In the genomic region with DNA sequence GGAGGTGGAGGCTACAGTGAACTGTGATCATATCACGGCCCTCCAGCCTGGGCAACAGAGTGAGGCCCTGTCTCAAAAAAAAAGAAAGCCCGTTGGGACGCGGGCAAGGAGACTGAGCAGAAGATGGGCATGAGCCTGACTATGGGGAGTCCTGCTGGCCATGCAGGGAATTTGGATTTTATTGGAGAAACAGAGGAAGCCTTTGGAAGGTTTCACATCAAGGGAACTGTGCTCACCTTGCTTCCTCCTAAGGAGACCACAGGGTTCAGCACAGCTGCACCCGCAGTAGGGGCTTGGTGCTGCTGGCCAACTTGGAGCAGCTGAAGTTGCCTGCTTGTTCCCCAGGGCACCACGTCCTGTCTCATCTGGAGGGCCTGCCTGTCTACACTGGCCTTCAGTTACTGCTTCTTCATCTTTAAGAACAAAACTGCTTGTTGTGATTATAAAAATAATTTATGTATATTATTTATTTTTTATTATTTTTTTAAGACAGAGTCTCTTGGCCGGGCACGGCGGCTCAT, we compare ENCODE assay signal across 8 cellular contexts. TPM values are rescaled to one million over a fixed set of nuclear protein-coding genes. Genes with fewer than 3 reads are reported as not detected.
A peak's percentile ranks its signal among the peaks of the same experiment; 100 is the strongest.
DNase-seq lines count a peak whose midpoint lies in the region; TF ChIP-seq lines count a peak whose summit lies in the region.

No MANE protein-coding gene starts in this region.

- CTCF ChIA-PET in CD4-positive, alpha-beta memory T cell (lab: Charles Lee; ENCODE audit: partially characterized antibody): no interaction called here

- no peak overlapping the region for H3K27ac ChIP-seq in CD4-positive, alpha-beta memory T cell (ENCODE audit: low read depth, low read length)
- H3K27ac ChIP-seq in KMS-11 (no peak overlapping the region), osteoblast (ENCODE audit: low read depth, low read length) (no peak overlapping the region), SJCRH30 (no peak overlapping the region)

- peak overlapping the region in 7 of 8 donors; percentile 65 to 82 (median 78) for H3K4me3 Mint-ChIP-seq in CD4-positive, alpha-beta memory T cell

- no peaks in the 10 kb centered on the region for H3K9me3 Mint-ChIP-seq in CD4-positive, alpha-beta memory T cell

- H2AFZ ChIP-seq in KMS-11 (ENCODE audit: low read depth) (peak overlapping the region; percentile 79; the same call in 1 of the 2 replicates), osteoblast (ENCODE audit: low read length) (peak overlapping the region; percentile 53)

- POLR2A ChIA-PET in CD4-positive, alpha-beta memory T cell (lab: Charles Lee; ENCODE audit: partially characterized antibody): interaction anchor here (0.8 to 2.3 kb wide), 8 partner anchors 9 to 51 kb away, joined by 3 to 17 read pairs (median 6); partner anchors contain the start of gene LFNG

- peak overlapping the region; percentile 58; the same call in 1 of the 2 replicates for H3K9ac ChIP-seq in KMS-11

- H3K9me3 ChIP-seq in CD4-positive, alpha-beta memory T cell (ENCODE audit: control insufficient read depth in 1 of 2, low read length in 2 of 2): no peaks in the 10 kb centered on the region
- H3K9me3 ChIP-seq in osteoblast (ENCODE audit: low read depth, low read length): no peaks in the 10 kb centered on the region
- H3K9me3 ChIP-seq in SJCRH30 (replicated peaks): no peaks in the 10 kb centered on the region

- no peak overlapping the region for H3K4me3 ChIP-seq in CD4-positive, alpha-beta memory T cell (ENCODE audit: low read length in 2 of 2)
- no peak overlapping the region for H3K4me3 ChIP-seq in KMS-11 (IDR thresholded peaks at IDR 0.05; ENCODE audit: insufficient read depth, low read depth, low read length)
- peak overlapping the region; percentile 79 to 85 for H3K4me3 ChIP-seq in cardiac fibroblast (replicated peaks in 1 of 2; ENCODE audit: low read depth in 2 of 2, low read length in 2 of 2)
- peak overlapping the region; percentile 93 for H3K4me3 ChIP-seq in osteoblast (ENCODE audit: insufficient read depth, low read length)
- no peak overlapping the region for H3K4me3 ChIP-seq in SJCRH30

- H3K79me2 ChIP-seq in KMS-11 (ENCODE audit: insufficient read depth, low read depth): peaks cover 8% of the 10 kb centered on the region; the same call in 1 of the 2 replicates
- H3K79me2 ChIP-seq in osteoblast (ENCODE audit: insufficient read depth, low read length): peaks cover 29% of the 10 kb centered on the region

- intact Hi-C loops in CD4-positive, alpha-beta memory T cell (cut with micrococcal nuclease): no loop called here

- H3K36me3 Mint-ChIP-seq in CD4-positive, alpha-beta memory T cell: no peaks in the 10 kb centered on the region

- H4K20me1 ChIP-seq in KMS-11 (ENCODE audit: insufficient read depth) (no peaks in the 10 kb centered on the region), osteoblast (ENCODE audit: insufficient read depth, low read length) (no peaks in the 10 kb centered on the region)

- no peak for DNase-seq in CD4-positive, alpha-beta memory T cell
- DNase-seq in cardiac fibroblast (ENCODE audit: low read depth in 2 of 2): peak; percentile 27 to 30
- DNase-seq in osteoblast (ENCODE audit: insufficient read length, low spot score, missing footprints): peak; percentile 88
- DNase-seq in SHP77 treated with DMSO at 0.1 percent for 48 hours (lab: John Stamatoyannopoulos, UW): no peak
- no peak for DNase-seq in OCI-M1 (lab: John Stamatoyannopoulos, UW)
- DNase-seq in OCI-M2 (lab: John Stamatoyannopoulos, UW; ENCODE audit: unreplicated experiment): no peak
- DNase-seq in SJCRH30: no peak

- H3K4me2 ChIP-seq in KMS-11: peak overlapping the region; percentile 62; the same call in 1 of the 2 replicates
- peak overlapping the region; percentile 90 for H3K4me2 ChIP-seq in osteoblast (ENCODE audit: insufficient read depth, low read length)

- no peaks in the 10 kb centered on the region for H3K27me3 ChIP-seq in CD4-positive, alpha-beta memory T cell (ENCODE audit: insufficient read depth, low read length)
- no peaks in the 10 kb centered on the region for H3K27me3 ChIP-seq in KMS-11 (ENCODE audit: insufficient read depth, low read depth)
- no peaks in the 10 kb centered on the region for H3K27me3 ChIP-seq in osteoblast (ENCODE audit: insufficient read depth, low read length)
- no peaks in the 10 kb centered on the region for H3K27me3 ChIP-seq in SJCRH30

- peaks cover 26% of the 10 kb centered on the region for H3K4me1 ChIP-seq in CD4-positive, alpha-beta memory T cell (ENCODE audit: insufficient read depth, low read length)
- H3K4me1 ChIP-seq in KMS-11 (ENCODE audit: low read depth, poor library complexity, severe bottlenecking) (peaks cover 37% of the 10 kb centered on the region), osteoblast (ENCODE audit: insufficient read depth, low read length) (peaks cover 4% of the 10 kb centered on the region), SJCRH30 (0 out of 2 replicates have a peak, but pooled peaks cover 3% of the 10 kb centered on the region)

- no peaks in the 10 kb centered on the region for H3K36me3 ChIP-seq in CD4-positive, alpha-beta memory T cell (ENCODE audit: insufficient read depth, low read length)
- no peaks in the 10 kb centered on the region for H3K36me3 ChIP-seq in KMS-11 (ENCODE audit: insufficient read depth)
- H3K36me3 ChIP-seq in osteoblast (ENCODE audit: insufficient read depth, low read length): no peaks in the 10 kb centered on the region
- H3K36me3 ChIP-seq in SJCRH30: no peaks in the 10 kb centered on the region

- no peak for TF ChIP-seq CTCF in KMS-11 (conservative IDR thresholded peaks at IDR 0.05; ENCODE audit: low read depth, low read length)
- TF ChIP-seq CTCF in cardiac fibroblast (IDR thresholded peaks at IDR 0.05; ENCODE audit: low read depth, low read length): peak; percentile 41
- TF ChIP-seq CTCF in osteoblast (IDR thresholded peaks at IDR 0.05; ENCODE audit: extremely low read depth, low read depth, low read length): peak; percentile 22

- H3K4me1 Mint-ChIP-seq in CD4-positive, alpha-beta memory T cell: peaks cover 9 to 29% (median 16%) of the 10 kb centered on the region in 4 donors

- H3K27me3 Mint-ChIP-seq in CD4-positive, alpha-beta memory T cell: no peaks in the 10 kb centered on the region

- peak overlapping the region in 1 of 7 donors; percentile 50 for H3K27ac Mint-ChIP-seq in CD4-positive, alpha-beta memory T cell

RNA-seq across cellular contexts. Expression of gene IQCE, which starts 1.5 kb away (rescaled TPM):
- 1 to 10 TPM; 8.2 to 9.4 TPM for total RNA-seq in CD4-positive, alpha-beta memory T cell
- 1 to 10 TPM in 1 of 2 donors, under 1 TPM in 1; 0.81 to 3.7 TPM for polyA plus RNA-seq in CD4-positive, alpha-beta memory T cell
- total RNA-seq in osteoblast: 15.3 and 18.8 TPM in 2 replicates
- total RNA-seq in SJCRH30 (2014; rRNA removed; shearing (Covaris generic)): 5.0 and 5.1 TPM in 2 replicates

RNA-seq across cellular contexts. Expression of gene BRAT1, which starts 4.9 kb away (rescaled TPM):
- 10 to 100 TPM; 37.0 to 41.4 TPM for total RNA-seq in CD4-positive, alpha-beta memory T cell
- 10 to 100 TPM; 24.2 to 42.4 TPM for polyA plus RNA-seq in CD4-positive, alpha-beta memory T cell
- 23.9 and 28.2 TPM in 2 replicates for total RNA-seq in osteoblast
- 38.5 and 41.5 TPM in 2 replicates for total RNA-seq in SJCRH30 (2014; rRNA removed; shearing (Covaris generic))

RNA-seq across cellular contexts. Expression of gene LFNG, which starts 40.7 kb away (rescaled TPM):
- total RNA-seq in CD4-positive, alpha-beta memory T cell: 100 to 1,000 TPM; 125 to 127 TPM
- polyA plus RNA-seq in CD4-positive, alpha-beta memory T cell: 1 to 10 TPM in 1 of 2 donors, under 1 TPM in 1; 0.09 to 4.1 TPM
- total RNA-seq in osteoblast: 16.2 and 21.0 TPM in 2 replicates
- 20.3 and 25.2 TPM in 2 replicates for total RNA-seq in SJCRH30 (2014; rRNA removed; shearing (Covaris generic))

Comparison
In these comparisons a context has a peak if more than half of its experiments do, and no peak if none do; other contexts are left out.
1. DNase-seq: peak in cardiac fibroblast (2 of 2) and osteoblast (single experiment); none in CD4-positive, alpha-beta memory T cell (0 of 5), SHP77 treated with DMSO at 0.1 percent for 48 hours (single experiment), OCI-M1 (single experiment), OCI-M2 (single experiment) and SJCRH30 (0 of 2).
2. H3K4me3 ChIP-seq: peak in cardiac fibroblast (2 of 2) and osteoblast (single experiment); none in CD4-positive, alpha-beta memory T cell (0 of 2), KMS-11 (single experiment) and SJCRH30 (single experiment).